In genomic region chr17:75108193-75108592, GRCh38 we compare ENCODE assay signal across 17 cellular contexts. TPM values are rescaled to one million over a fixed set of nuclear protein-coding genes. Genes with fewer than 3 reads are reported as not detected.
DNase-seq lines count a peak whose midpoint lies in the region; ATAC-seq and TF ChIP-seq lines count a peak whose summit lies in the region.
"Had no signal": no experiment of that assay in that cellular context is flagged by ENCODE, and none has a peak within 500 bp of the region (broad histone marks: within the 10 kb centered on the region; RNA-seq: fewer than 3 reads in every experiment).

No MANE protein-coding gene starts in this region.

- no peak for ATAC-seq in T-helper 17 cell
- no peak for ATAC-seq in stimulated activated memory B cell treated with anti-CD40 and anti-IgM and Interleukin-4, amounts not matched to agents 10 μg/mL and 1 μg/mL and 100 μg/mL, for 72 hours
- ATAC-seq in HG03457 (IDR thresholded peaks at IDR 0.05; ENCODE audit: unreplicated experiment): no peak
- no peak for ATAC-seq in HG03520 (IDR thresholded peaks at IDR 0.05; ENCODE audit: unreplicated experiment)
- ATAC-seq: heart right ventricle, pancreas had no signal

- H3K4me1 Mint-ChIP-seq in activated naive CD4-positive, alpha-beta T cell treated with anti-CD3 and anti-CD28 coated beads, Interleukin-2, amount 10 ng/mL, durations not matched to agents 7 days and 5 days: peaks cover 37% of the 10 kb centered on the region
- H3K4me1 Mint-ChIP-seq in T-helper 17 cell: peaks cover 18% of the 10 kb centered on the region
- H3K4me1 Mint-ChIP-seq in glutamatergic neuron (ENCODE audit: low read depth, unreplicated experiment): no peaks in the 10 kb centered on the region
- peaks cover 40% of the 10 kb centered on the region for H3K4me1 Mint-ChIP-seq in stimulated activated memory B cell treated with anti-CD40 and anti-IgM and Interleukin-4, amounts not matched to agents 10 μg/mL and 1 μg/mL and 100 μg/mL, for 72 hours

- peaks cover 0 to 18% (median 4%) of the 10 kb centered on the region in 3 donors for H3K36me3 ChIP-seq in esophagus squamous epithelium
- H3K36me3 ChIP-seq: pancreas, vagina had no signal

- H3K36me3 Mint-ChIP-seq in activated naive CD4-positive, alpha-beta T cell treated with anti-CD3 and anti-CD28 coated beads, Interleukin-2, amount 10 ng/mL, durations not matched to agents 7 days and 5 days: peaks cover 11% of the 10 kb centered on the region
- peaks cover 4% of the 10 kb centered on the region for H3K36me3 Mint-ChIP-seq in T-helper 17 cell (ENCODE audit: low read depth)
- no peaks in the 10 kb centered on the region for H3K36me3 Mint-ChIP-seq in glutamatergic neuron (ENCODE audit: unreplicated experiment)
- peaks cover 7% of the 10 kb centered on the region for H3K36me3 Mint-ChIP-seq in stimulated activated memory B cell treated with anti-CD40 and anti-IgM and Interleukin-4, amounts not matched to agents 10 μg/mL and 1 μg/mL and 100 μg/mL, for 72 hours

- H3K27ac ChIP-seq in esophagus squamous epithelium: no peak overlapping the region
- H3K27ac ChIP-seq: heart right ventricle, pancreas, vagina, WERI-Rb-1 had no signal

- H3K9me3 Mint-ChIP-seq in activated naive CD4-positive, alpha-beta T cell treated with anti-CD3 and anti-CD28 coated beads, Interleukin-2, amount 10 ng/mL, durations not matched to agents 7 days and 5 days: no peaks in the 10 kb centered on the region
- peaks cover 6% of the 10 kb centered on the region for H3K9me3 Mint-ChIP-seq in glutamatergic neuron (ENCODE audit: unreplicated experiment)
- H3K9me3 Mint-ChIP-seq in stimulated activated memory B cell treated with anti-CD40 and anti-IgM and Interleukin-4, amounts not matched to agents 10 μg/mL and 1 μg/mL and 100 μg/mL, for 72 hours: no peaks in the 10 kb centered on the region

- H3K9me3 ChIP-seq in T-helper 17 cell (ENCODE audit: control insufficient read depth, low read length, poor library complexity, severe bottlenecking) (no peaks in the 10 kb centered on the region), esophagus squamous epithelium (no peaks in the 10 kb centered on the region)
- H3K9me3 ChIP-seq: heart right ventricle, pancreas, vagina had no signal

- H3K4me3 ChIP-seq in esophagus squamous epithelium: no peak overlapping the region
- H3K4me3 ChIP-seq: pancreas had no signal

- TF ChIP-seq POLR2A in esophagus squamous epithelium (IDR thresholded peaks at IDR 0.05): no peak

- H3K4me3 Mint-ChIP-seq in activated naive CD4-positive, alpha-beta T cell treated with anti-CD3 and anti-CD28 coated beads, Interleukin-2, amount 10 ng/mL, durations not matched to agents 7 days and 5 days: peak overlapping the region; percentile 93
- H3K4me3 Mint-ChIP-seq in T-helper 17 cell (peak overlapping the region; percentile 75), glutamatergic neuron (ENCODE audit: unreplicated experiment) (peak overlapping the region; percentile 79)
- peak overlapping the region; percentile 42 for H3K4me3 Mint-ChIP-seq in stimulated activated memory B cell treated with anti-CD40 and anti-IgM and Interleukin-4, amounts not matched to agents 10 μg/mL and 1 μg/mL and 100 μg/mL, for 72 hours

- H3K27me3 ChIP-seq in esophagus squamous epithelium: no peaks in the 10 kb centered on the region
- H3K27me3 ChIP-seq: heart right ventricle, pancreas, vagina had no signal

- peaks cover 16 to 32% (median 18%) of the 10 kb centered on the region in 3 donors for H3K4me1 ChIP-seq in esophagus squamous epithelium

- peaks cover 20% of the 10 kb centered on the region for H3K27me3 Mint-ChIP-seq in activated naive CD4-positive, alpha-beta T cell treated with anti-CD3 and anti-CD28 coated beads, Interleukin-2, amount 10 ng/mL, durations not matched to agents 7 days and 5 days
- H3K27me3 Mint-ChIP-seq in T-helper 17 cell (no peaks in the 10 kb centered on the region), glutamatergic neuron (ENCODE audit: unreplicated experiment) (peaks cover 8% of the 10 kb centered on the region)
- no peaks in the 10 kb centered on the region for H3K27me3 Mint-ChIP-seq in stimulated activated memory B cell treated with anti-CD40 and anti-IgM and Interleukin-4, amounts not matched to agents 10 μg/mL and 1 μg/mL and 100 μg/mL, for 72 hours

- no peak for DNase-seq in activated naive CD4-positive, alpha-beta T cell treated with anti-CD3 and anti-CD28 coated beads, Interleukin-2, amount 10 ng/mL, durations not matched to agents 7 days and 5 days
- no peak for DNase-seq in activated naive CD4-positive, alpha-beta T cell (lab: John Stamatoyannopoulos, UW)
- no peak for DNase-seq in T-helper 17 cell
- DNase-seq in glutamatergic neuron: no peak
- DNase-seq in esophagus squamous epithelium (lab: John Stamatoyannopoulos, UW): no peak
- DNase-seq: dermis blood vessel endothelial cell; DMS153; heart right ventricle; IMR-90; NCI-H774; pancreas; stimulated activated naive CD4-positive, alpha-beta T cell treated with Interleukin-2 at 50 U/mL for 16 hours; WERI-Rb-1 had no signal

- H3K27ac Mint-ChIP-seq in activated naive CD4-positive, alpha-beta T cell treated with anti-CD3 and anti-CD28 coated beads, Interleukin-2, amount 10 ng/mL, durations not matched to agents 7 days and 5 days: no peak overlapping the region
- H3K27ac Mint-ChIP-seq in T-helper 17 cell: peak overlapping the region; percentile 72
- no peak overlapping the region for H3K27ac Mint-ChIP-seq in glutamatergic neuron (ENCODE audit: unreplicated experiment)
- no peak overlapping the region for H3K27ac Mint-ChIP-seq in stimulated activated memory B cell treated with anti-CD40 and anti-IgM and Interleukin-4, amounts not matched to agents 10 μg/mL and 1 μg/mL and 100 μg/mL, for 72 hours

- TF ChIP-seq CTCF in glutamatergic neuron (IDR thresholded peaks at IDR 0.05; ENCODE audit: partially characterized antibody, unreplicated experiment): no peak
- TF ChIP-seq CTCF in esophagus squamous epithelium (IDR thresholded peaks at IDR 0.05): no peak

- WGBS in esophagus squamous epithelium, 2 donors: 80% methylated on average over 2 of the region's 2 CpGs; no CpG with 5 or more reads in 1 of the 2 donors

- intact Hi-C loops in esophagus squamous epithelium (cut with DNase I): loop anchor here (10.0 kb wide), 1 partner anchor 143 kb away; no protein-coding TSS in a partner anchor

- CTCF ChIA-PET in activated naive CD4-positive, alpha-beta T cell treated with anti-CD3 and anti-CD28 coated beads, Interleukin-2, amount 10 ng/mL, durations not matched to agents 7 days and 5 days (lab: Charles Lee): no interaction called here

RNA-seq across cellular contexts. Expression of gene ARMC7, which starts 1.6 kb away (rescaled TPM):
- 1 to 10 TPM; 8.9 to 9.3 TPM for total RNA-seq in T-helper 17 cell
- total RNA-seq in glutamatergic neuron (ENCODE audit: unreplicated experiment): 9.9 TPM
- total RNA-seq in esophagus squamous epithelium: 1 to 10 TPM; 4.0 to 9.1 (median 5.3) TPM

RNA-seq across cellular contexts. Expression of gene SLC16A5, which starts 20.4 kb away (rescaled TPM):
- total RNA-seq in T-helper 17 cell (10 to 100 TPM; 11.7 to 14.9 TPM), glutamatergic neuron (ENCODE audit: unreplicated experiment) (1.1 TPM), esophagus squamous epithelium (10 to 100 TPM; 13.4 to 22.9 (median 17.4) TPM)

RNA-seq across cellular contexts. Expression of gene NT5C, which starts 23.3 kb away (rescaled TPM):
- 10 to 100 TPM; 20.6 to 29.8 TPM for total RNA-seq in T-helper 17 cell
- total RNA-seq in glutamatergic neuron (ENCODE audit: unreplicated experiment): 40.4 TPM
- 10 to 100 TPM; 81.7 to 97.5 (median 88.4) TPM for total RNA-seq in esophagus squamous epithelium

RNA-seq across cellular contexts. Expression of gene JPT1, which starts 46.1 kb away (rescaled TPM):
- total RNA-seq in T-helper 17 cell: 10 to 100 TPM; 40.0 to 46.8 TPM
- 642 TPM for total RNA-seq in glutamatergic neuron (ENCODE audit: unreplicated experiment)
- 100 to 1,000 TPM in 3 of 4 donors, 10 to 100 TPM in 1; 82.2 to 249 (median 196) TPM for total RNA-seq in esophagus squamous epithelium

Comparison
In these comparisons a context has a peak if more than half of its experiments do, and no peak if none do; other contexts are left out.
1. H3K4me3 Mint-ChIP-seq: peak in every context shown above with its lines; median percentile 93 in activated naive CD4-positive, alpha-beta T cell treated with anti-CD3 and anti-CD28 coated beads, Interleukin-2, amount 10 ng/mL, durations not matched to agents 7 days and 5 days; 79 in glutamatergic neuron; 75 in T-helper 17 cell; 42 in stimulated activated memory B cell treated with anti-CD40 and anti-IgM and Interleukin-4, amounts not matched to agents 10 μg/mL and 1 μg/mL and 100 μg/mL, for 72 hours.